Comparison of ENCODE assay signal across 1 cellular context in genomic region chr11:64778223-64778472, GRCh38.
TF ChIP-seq lines count a peak whose summit lies in the region.

No MANE protein-coding gene starts in this region.

TF ChIP-seq in HEK293, 187 proteins besides CTCF, POLR2A, EP300 and RAD21:
- TF ChIP-seq ZBTB20 (tag by site-specific recombination; IDR thresholded peaks at IDR 0.05) (peak; percentile 41; the same call in 1 of the 2 replicates), ZNF398 (tag by site-specific recombination; IDR thresholded peaks at IDR 0.05) (0 out of 2 replicates have a peak, but pooled peaks have one; percentile 15), ZNF394 (tag by site-specific recombination; IDR thresholded peaks at IDR 0.05; ENCODE audit: borderline replicate concordance) (0 out of 2 replicates have a peak, but pooled peaks have one; percentile 28), ZNF280D (tag by site-specific recombination; IDR thresholded peaks at IDR 0.05) (no peak), ZBTB7A (tag by site-specific recombination; IDR thresholded peaks at IDR 0.05; ENCODE audit: low read depth) (0 out of 2 replicates have a peak, but pooled peaks have one; percentile 47), ZSCAN23 (tag by site-specific recombination; IDR thresholded peaks at IDR 0.05) (no peak), GLIS2 (tag by site-specific recombination; IDR thresholded peaks at IDR 0.05) (peak; percentile 18; the same call in 1 of the 2 replicates), ZNF140 (tag by site-specific recombination; IDR thresholded peaks at IDR 0.05) (no peak), ZNF175 (tag by site-specific recombination; IDR thresholded peaks at IDR 0.05) (no peak), ZNF341 (tag by site-specific recombination; IDR thresholded peaks at IDR 0.05; ENCODE audit: low read depth) (peak; percentile 37; the same call in 1 of the 2 replicates), KLF16 (tag by site-specific recombination; IDR thresholded peaks at IDR 0.05) (0 out of 2 replicates have a peak, but pooled peaks have one; percentile 18), ZNF211 (tag by site-specific recombination; IDR thresholded peaks at IDR 0.05; ENCODE audit: low read depth) (no peak), ZNF10 (tag by site-specific recombination; IDR thresholded peaks at IDR 0.05) (peak; percentile 52; the same call in 1 of the 2 replicates), ZNF26 (tag by site-specific recombination; IDR thresholded peaks at IDR 0.05) (no peak), ZNF692 (tag by site-specific recombination; IDR thresholded peaks at IDR 0.05) (0 out of 2 replicates have a peak, but pooled peaks have one; percentile 10)
